ENCODE assay signal across 16 cellular contexts in genomic region chr6:122394016-122394415, GRCh38. TPM values are rescaled to one million over a fixed set of nuclear protein-coding genes. Genes with fewer than 3 reads are reported as not detected.
DNase-seq lines count a peak whose midpoint lies in the region; ATAC-seq and TF ChIP-seq lines count a peak whose summit lies in the region.
"Had no signal": no experiment of that assay in that cellular context is flagged by ENCODE, and none has a peak within 500 bp of the region (broad histone marks: within the 10 kb centered on the region; RNA-seq: fewer than 3 reads in every experiment).

No MANE protein-coding gene starts in this region.

- H3K79me2 ChIP-seq in PC-9 (ENCODE audit: low read depth) (no peaks in the 10 kb centered on the region), MM.1S (ENCODE audit: low read length) (no peaks in the 10 kb centered on the region)

- peaks cover 14% of the 10 kb centered on the region for H3K4me1 ChIP-seq in PC-9 (replicated peaks; ENCODE audit: insufficient read depth)
- peaks cover 0 to 29% (median 0%) of the 10 kb centered on the region in 3 donors for H3K4me1 ChIP-seq in gastroesophageal sphincter
- H3K4me1 ChIP-seq in MM.1S (ENCODE audit: low read length), result 0 out of 2 replicates have a peak, but pooled peaks cover 5% of the 10 kb centered on the region
- H3K4me1 ChIP-seq: BLaER1 had no signal

- POLR2A ChIA-PET in activated CD4-positive, alpha-beta T cell treated with anti-CD3 and anti-CD28 coated beads for 36 hours (lab: Charles Lee), result interaction anchor here (1.0 kb wide), 1 partner anchor 78 kb away, joined by 3 read pairs; no protein-coding TSS in a partner anchor
- POLR2A ChIA-PET in PC-9 (lab: Charles Lee; ENCODE audit: unreplicated experiment), result no interaction called here

- H2AFZ ChIP-seq in PC-9 (peak overlapping the region; percentile 13; the same call in 1 of the 2 replicates), MM.1S (ENCODE audit: low read length) (no peak overlapping the region)

- peaks cover 22% of the 10 kb centered on the region for H3K4me1 Mint-ChIP-seq in activated CD4-positive, alpha-beta T cell treated with anti-CD3 and anti-CD28 coated beads for 36 hours
- H3K4me1 Mint-ChIP-seq in nephron, result no peaks in the 10 kb centered on the region

- CTCF ChIA-PET in activated CD4-positive, alpha-beta T cell treated with anti-CD3 and anti-CD28 coated beads for 36 hours (lab: Charles Lee), result interaction anchor here (0.5 to 1.9 kb wide), 5 partner anchors 10 to 404 kb away, joined by 3 to 8 read pairs (median 4); partner anchors contain the start of gene SERINC1
- CTCF ChIA-PET in PC-9 (lab: Charles Lee), result no interaction called here

- no peak for DNase-seq in activated CD4-positive, alpha-beta T cell treated with anti-CD3 and anti-CD28 coated beads for 36 hours
- DNase-seq in activated CD4-positive, alpha-beta T cell treated with anti-CD3 and anti-CD28 coated beads, Interleukin-2, amount 50 U/mL, for 48 hours, result no peak
- DNase-seq in PC-9 (no peak), MM.1S (no peak), omental fat pad (ENCODE audit: low spot score) (no peak)
- DNase-seq: AML-193; Caco-2; CD8-positive, alpha-beta memory T cell; GF-D8 had no signal

- H3K9me2 ChIP-seq in PC-9 (ENCODE audit: insufficient read depth) (no peaks in the 10 kb centered on the region), MM.1S (replicated peaks; ENCODE audit: insufficient read depth, low read length) (no peaks in the 10 kb centered on the region; the same call in 1 of the 2 replicates)

- H3K27ac ChIP-seq in PC-9 (no peak overlapping the region), gastroesophageal sphincter (peak overlapping the region in 3 of 4 donors; percentile 21 to 50 (median 31)), MM.1S (ENCODE audit: low read length) (no peak overlapping the region)
- H3K27ac ChIP-seq: 22Rv1, BLaER1, HL-60 had no signal

- BruUV-seq in PC-9 (replicated peaks; lab: Mats Ljungman, UMichigan), result no TSS peak

- peaks cover 2% of the 10 kb centered on the region for H3K27me3 Mint-ChIP-seq in activated CD4-positive, alpha-beta T cell treated with anti-CD3 and anti-CD28 coated beads for 36 hours
- H3K27me3 Mint-ChIP-seq in nephron (ENCODE audit: low read depth), result peaks cover 4% of the 10 kb centered on the region

- H3K9me3 ChIP-seq in PC-9 (ENCODE audit: insufficient read depth, low read depth) (no peaks in the 10 kb centered on the region), gastroesophageal sphincter (no peaks in the 10 kb centered on the region), MM.1S (replicated peaks; ENCODE audit: insufficient read depth, low read length) (no peaks in the 10 kb centered on the region)
- H3K9me3 ChIP-seq: BLaER1, Caco-2 had no signal

- H3K4me2 ChIP-seq in PC-9 (no peak overlapping the region), MM.1S (ENCODE audit: low read depth, low read length) (no peak overlapping the region)
- H3K4me2 ChIP-seq: BLaER1 had no signal

- H4K20me1 ChIP-seq in PC-9 (ENCODE audit: insufficient read depth), result no peaks in the 10 kb centered on the region
- H4K20me1 ChIP-seq in MM.1S (ENCODE audit: insufficient read depth, low read length), result no peaks in the 10 kb centered on the region
- H4K20me1 ChIP-seq: BLaER1 had no signal

- 67 to 100% methylated on average over 2 to 5 of the region's 5 CpGs for WGBS in gastroesophageal sphincter (ENCODE audit: low coverage in 1 of 2), 2 donors

- ATAC-seq in activated CD4-positive, alpha-beta T cell treated with anti-CD3 and anti-CD28 coated beads for 36 hours, result peak; percentile 1
- ATAC-seq in gastroesophageal sphincter (no peak), omental fat pad (ENCODE audit: low FRiP score) (no peak), GM19467 (IDR thresholded peaks at IDR 0.05; ENCODE audit: unreplicated experiment) (no peak)
- ATAC-seq: HCT116 had no signal

- no peak for TF ChIP-seq POLR2A in gastroesophageal sphincter (IDR thresholded peaks at IDR 0.05)

- peak overlapping the region; percentile 63 for H3K27ac Mint-ChIP-seq in activated CD4-positive, alpha-beta T cell treated with anti-CD3 and anti-CD28 coated beads for 36 hours
- H3K27ac Mint-ChIP-seq in nephron, result peak overlapping the region in 2 of 3 experiments; percentile 17 to 34
- H3K27ac Mint-ChIP-seq: CD8-positive, alpha-beta memory T cell had no signal

- H3K4me3 ChIP-seq in PC-9 (no peak overlapping the region), gastroesophageal sphincter (no peak overlapping the region), MM.1S (ENCODE audit: low read length) (no peak overlapping the region)
- H3K4me3 ChIP-seq: BLaER1 had no signal

- H3F3A ChIP-seq in PC-9 (ENCODE audit: insufficient read depth, low read depth) (peaks cover 6% of the 10 kb centered on the region), MM.1S (ENCODE audit: insufficient read depth, low read length) (peaks cover 6% of the 10 kb centered on the region; the same call in 1 of the 2 replicates)

- no peak overlapping the region for H3K9ac ChIP-seq in MM.1S (ENCODE audit: low read length)
- H3K9ac ChIP-seq: BLaER1 had no signal

- H3K9me3 Mint-ChIP-seq in activated CD4-positive, alpha-beta T cell treated with anti-CD3 and anti-CD28 coated beads for 36 hours (ENCODE audit: low read depth), result no peaks in the 10 kb centered on the region
- no peaks in the 10 kb centered on the region for H3K9me3 Mint-ChIP-seq in nephron
- H3K9me3 Mint-ChIP-seq: CD8-positive, alpha-beta memory T cell had no signal

- H3K36me3 ChIP-seq in PC-9 (ENCODE audit: low read depth) (no peaks in the 10 kb centered on the region), gastroesophageal sphincter (no peaks in the 10 kb centered on the region), MM.1S (replicated peaks; ENCODE audit: insufficient read depth, low read length) (no peaks in the 10 kb centered on the region)
- H3K36me3 ChIP-seq: BLaER1 had no signal

- intact Hi-C loops in activated CD4-positive, alpha-beta T cell treated with anti-CD3 and anti-CD28 coated beads for 36 hours (cut with DNase I, micrococcal nuclease), result loop anchor here in 1 of 2 experiments (10.0 kb wide), 1 partner anchor 1059 kb away; the partner anchor contains the start of gene TBC1D32
- intact Hi-C loops in PC-9 (cut with micrococcal nuclease; ENCODE audit: unreplicated experiment), result no loop called here

- TF ChIP-seq CTCF in PC-9 (conservative IDR thresholded peaks at IDR 0.05), result no peak
- no peak for TF ChIP-seq CTCF in gastroesophageal sphincter (IDR thresholded peaks at IDR 0.05)
- no peak for TF ChIP-seq CTCF in nephron (IDR thresholded peaks at IDR 0.05; ENCODE audit: unreplicated experiment in 3 of 3)
- TF ChIP-seq CTCF in MM.1S (IDR thresholded peaks at IDR 0.05; ENCODE audit: low read length), result no peak
- no peak for TF ChIP-seq CTCF in omental fat pad (IDR thresholded peaks at IDR 0.05)

- no peaks in the 10 kb centered on the region for H3K36me3 Mint-ChIP-seq in activated CD4-positive, alpha-beta T cell treated with anti-CD3 and anti-CD28 coated beads for 36 hours (ENCODE audit: low read depth)
- no peaks in the 10 kb centered on the region for H3K36me3 Mint-ChIP-seq in nephron (ENCODE audit: low read depth)
- H3K36me3 Mint-ChIP-seq: CD8-positive, alpha-beta memory T cell had no signal

- no peak overlapping the region for H3K4me3 Mint-ChIP-seq in activated CD4-positive, alpha-beta T cell treated with anti-CD3 and anti-CD28 coated beads for 36 hours
- no peak overlapping the region for H3K4me3 Mint-ChIP-seq in nephron
- H3K4me3 Mint-ChIP-seq: CD8-positive, alpha-beta memory T cell had no signal

- TF ChIP-seq EP300 in gastroesophageal sphincter (IDR thresholded peaks at IDR 0.05), result no peak

- H3K27me3 ChIP-seq in PC-9 (ENCODE audit: insufficient read depth, low read depth) (no peaks in the 10 kb centered on the region), gastroesophageal sphincter (no peaks in the 10 kb centered on the region), MM.1S (replicated peaks; ENCODE audit: insufficient read depth, low read length) (no peaks in the 10 kb centered on the region)
- H3K27me3 ChIP-seq: BLaER1 had no signal

RNA-seq across cellular contexts. Expression of gene HSF2, which starts 5.4 kb away (rescaled TPM):
- total RNA-seq in activated CD4-positive, alpha-beta T cell treated with anti-CD3 and anti-CD28 coated beads for 36 hours, result 10 to 100 TPM; 18.1 to 20.6 TPM
- 12.4 and 15.5 TPM in 2 replicates for total RNA-seq in PC-9 (2021)
- total RNA-seq in gastroesophageal sphincter, result 10 to 100 TPM; 21.1 to 37.1 (median 30.7) TPM
- 10 to 100 TPM in 3 of 4 donors, 1 to 10 TPM in 1; 8.9 to 19.5 (median 13.5) TPM for total RNA-seq in omental fat pad

Comparison
In these comparisons a context has a peak if more than half of its experiments do, and no peak if none do; other contexts are left out.
1. H3K27ac ChIP-seq: peak in gastroesophageal sphincter (3 of 4); none in PC-9 (single experiment) and MM.1S (single experiment).